ENCODE assay signal across 8 cellular contexts in genomic region chr4:184267673-184268573, GRCh38. TPM values are rescaled to one million over a fixed set of nuclear protein-coding genes. Genes with fewer than 3 reads are reported as not detected.
DNase-seq lines count a peak whose midpoint lies in the region; ATAC-seq and TF ChIP-seq lines count a peak whose summit lies in the region.

No MANE protein-coding gene starts in this region.

- peak overlapping the region in 3 of 4 donors; percentile 4 to 72 (median 41) for H3K27ac ChIP-seq in body of pancreas
- peak overlapping the region; percentile 59 to 61 for H3K27ac ChIP-seq in liver (ENCODE audit: low read depth in 1 of 2, low read length in 2 of 2)

- peak; percentile 72 for ATAC-seq in GM21529 (IDR thresholded peaks at IDR 0.05; ENCODE audit: unreplicated experiment)
- peak; percentile 38 for ATAC-seq in body of pancreas

- TF ChIP-seq CTCF in body of pancreas (IDR thresholded peaks at IDR 0.05) (no peak), liver (IDR thresholded peaks at IDR 0.05; ENCODE audit: low read depth, low read length, missing input control) (no peak)

- DNase-seq in DMS153 treated with DMSO at 0.1 percent for 48 hours (lab: John Stamatoyannopoulos, UW; ENCODE audit: unreplicated experiment) (peak; percentile 68), KBM-7 (peak; percentile 89), T-helper 22 cell (ENCODE audit: low read depth) (peak; percentile 37), body of pancreas (peak in 2 of 4 donors; percentile 41 to 65), NCI-H146 treated with DMSO at 0.1 percent for 48 hours (lab: John Stamatoyannopoulos, UW; ENCODE audit: unreplicated experiment) (no peak)
- peak; percentile 53 for DNase-seq in stimulated activated CD8-positive, alpha-beta memory T cell treated with anti-CD3 and anti-CD28 coated beads, Interleukin-4, amount 100 ng/mL, for 24 hours (ENCODE audit: low read depth)

- intact Hi-C loops in body of pancreas (cut with DNase I): loop anchor here (5.0 kb wide), 1 partner anchor 274 kb away; no protein-coding TSS in a partner anchor

- no peak for TF ChIP-seq POLR2A in body of pancreas (IDR thresholded peaks at IDR 0.05)

- peak overlapping the region in 1 of 2 donors; percentile 32 for H3K9ac ChIP-seq in liver (ENCODE audit: low read depth in 1 of 2, low read length in 2 of 2)

- no peaks in the 10 kb centered on the region for H3K27me3 ChIP-seq in body of pancreas
- H3K27me3 ChIP-seq in liver (ENCODE audit: control insufficient read depth in 4 of 4, insufficient read depth in 4 of 4, low read length in 3 of 4): no peaks in the 10 kb centered on the region

- no peak for TF ChIP-seq RAD21 in liver (IDR thresholded peaks at IDR 0.05)

- no peaks in the 10 kb centered on the region for H3K4me1 ChIP-seq in body of pancreas
- H3K4me1 ChIP-seq in liver (ENCODE audit: control insufficient read depth in 4 of 4, insufficient read depth in 4 of 4, low read length in 3 of 4): peaks cover 0 to 2% (median 0%) of the 10 kb centered on the region in 4 donors

- H3K4me3 ChIP-seq in body of pancreas (no peak overlapping the region), liver (ENCODE audit: low read depth in 1 of 3, low read length in 3 of 3) (peak overlapping the region in 1 of 3 donors; percentile 64)

- in situ Hi-C loops in KBM-7 (cut with MboI; ENCODE audit: low pct_unique_long_range_greater_than_20kb, low sequenced_read_pairs): no loop called here

- WGBS in body of pancreas, 2 donors: 64 to 73% methylated on average over 22 of the region's 22 CpGs
- WGBS in liver: 76% methylated on average over 22 of the region's 22 CpGs

- no peaks in the 10 kb centered on the region for H3K36me3 ChIP-seq in body of pancreas (replicated peaks in 1 of 2; ENCODE audit: insufficient read depth in 1 of 2, low read depth in 2 of 2)
- H3K36me3 ChIP-seq in liver (ENCODE audit: control insufficient read depth in 4 of 4, insufficient read depth in 3 of 4, low read depth in 1 of 4, low read length in 3 of 4): no peaks in the 10 kb centered on the region

- no peaks in the 10 kb centered on the region for H3K9me3 ChIP-seq in body of pancreas
- H3K9me3 ChIP-seq in liver (ENCODE audit: control insufficient read depth in 4 of 4, low read length in 3 of 4): no peaks in the 10 kb centered on the region

TF ChIP-seq in liver, 16 proteins besides CTCF, POLR2A, EP300 and RAD21:
- TF ChIP-seq RXRA (IDR thresholded peaks at IDR 0.05) (no peak), YY1 (IDR thresholded peaks at IDR 0.05) (peak; percentile 20), REST (IDR thresholded peaks at IDR 0.05) (no peak), HNF4A (conservative IDR thresholded peaks at IDR 0.05) (no peak), SP1 (IDR thresholded peaks at IDR 0.05) (peak; percentile 35), GABPA (IDR thresholded peaks at IDR 0.05 in 1 of 2, conservative IDR thresholded peaks at IDR 0.05 in 1 of 2) (no peak), FOXA1 (IDR thresholded peaks at IDR 0.05) (no peak), HNF4G (IDR thresholded peaks at IDR 0.05) (no peak), EGR1 (IDR thresholded peaks at IDR 0.05; ENCODE audit: low read depth in 2 of 2) (no peak), NR2F2 (IDR thresholded peaks at IDR 0.05) (no peak), TAF1 (conservative IDR thresholded peaks at IDR 0.05) (no peak), JUND (IDR thresholded peaks at IDR 0.05) (no peak), FOXA2 (IDR thresholded peaks at IDR 0.05) (no peak)
- TF ChIP-seq, protein P1, sequence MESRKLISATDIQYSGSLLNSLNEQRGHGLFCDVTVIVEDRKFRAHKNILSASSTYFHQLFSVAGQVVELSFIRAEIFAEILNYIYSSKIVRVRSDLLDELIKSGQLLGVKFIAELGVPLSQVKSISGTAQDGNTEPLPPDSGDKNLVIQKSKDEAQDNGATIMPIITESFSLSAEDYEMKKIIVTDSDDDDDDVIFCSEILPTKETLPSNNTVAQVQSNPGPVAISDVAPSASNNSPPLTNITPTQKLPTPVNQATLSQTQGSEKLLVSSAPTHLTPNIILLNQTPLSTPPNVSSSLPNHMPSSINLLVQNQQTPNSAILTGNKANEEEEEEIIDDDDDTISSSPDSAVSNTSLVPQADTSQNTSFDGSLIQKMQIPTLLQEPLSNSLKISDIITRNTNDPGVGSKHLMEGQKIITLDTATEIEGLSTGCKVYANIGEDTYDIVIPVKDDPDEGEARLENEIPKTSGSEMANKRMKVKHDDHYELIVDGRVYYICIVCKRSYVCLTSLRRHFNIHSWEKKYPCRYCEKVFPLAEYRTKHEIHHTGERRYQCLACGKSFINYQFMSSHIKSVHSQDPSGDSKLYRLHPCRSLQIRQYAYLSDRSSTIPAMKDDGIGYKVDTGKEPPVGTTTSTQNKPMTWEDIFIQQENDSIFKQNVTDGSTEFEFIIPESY (IDR thresholded peaks at IDR 0.05): no peak
- TF ChIP-seq, protein P2, sequence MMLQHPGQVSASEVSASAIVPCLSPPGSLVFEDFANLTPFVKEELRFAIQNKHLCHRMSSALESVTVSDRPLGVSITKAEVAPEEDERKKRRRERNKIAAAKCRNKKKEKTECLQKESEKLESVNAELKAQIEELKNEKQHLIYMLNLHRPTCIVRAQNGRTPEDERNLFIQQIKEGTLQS (IDR thresholded peaks at IDR 0.05): no peak
- TF ChIP-seq, protein P3, sequence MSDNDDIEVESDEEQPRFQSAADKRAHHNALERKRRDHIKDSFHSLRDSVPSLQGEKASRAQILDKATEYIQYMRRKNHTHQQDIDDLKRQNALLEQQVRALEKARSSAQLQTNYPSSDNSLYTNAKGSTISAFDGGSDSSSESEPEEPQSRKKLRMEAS (IDR thresholded peaks at IDR 0.05): peak; percentile 13

RNA-seq across cellular contexts. Expression of gene ENPP6, which starts 50.2 kb away (rescaled TPM):
- total RNA-seq in body of pancreas (not detected), liver (under 1 TPM; 0.05 to 0.08 TPM)
- under 1 TPM in 1 of 2 donors, not detected in 1; 0.05 TPM for polyA plus RNA-seq in liver
